ENCODE assay signal across 16 cellular contexts in the genomic region with DNA sequence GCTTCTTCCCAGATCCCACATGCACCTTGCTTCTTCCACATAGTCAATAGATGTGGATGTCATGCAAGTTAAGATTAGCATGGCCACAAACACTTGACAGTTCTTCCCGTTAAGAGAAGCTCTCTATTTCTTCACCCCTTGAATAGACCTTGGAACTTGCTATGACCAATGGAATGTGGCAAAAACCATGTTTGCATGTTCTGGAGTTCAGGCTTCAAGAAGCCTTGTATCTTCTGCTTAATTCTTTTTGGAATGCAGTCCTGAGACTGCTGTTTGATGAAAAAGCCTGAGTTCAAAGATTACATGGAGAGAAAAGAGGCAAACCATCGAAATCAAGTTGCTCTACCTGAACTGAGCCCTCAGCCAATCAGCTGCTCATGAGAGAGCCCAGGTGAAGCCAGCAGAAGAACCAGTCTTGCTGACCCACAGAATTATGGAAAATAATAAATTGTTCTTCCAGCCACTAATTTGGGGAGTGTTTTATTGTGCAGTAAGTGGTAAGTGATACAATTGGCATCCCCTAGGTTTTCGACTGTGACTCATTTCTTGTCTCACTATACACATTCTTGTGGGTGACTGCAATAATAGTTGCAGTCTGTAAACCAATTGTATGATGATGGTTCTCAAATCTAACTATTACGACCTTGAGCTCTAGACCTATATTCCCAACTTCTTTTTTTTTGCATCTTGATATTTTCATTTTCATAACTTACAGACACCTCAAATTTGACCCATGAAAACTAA. TPM values are rescaled to one million over a fixed set of nuclear protein-coding genes. Genes with fewer than 3 reads are reported as not detected.
DNase-seq lines count a peak whose midpoint lies in the region; ATAC-seq and TF ChIP-seq lines count a peak whose summit lies in the region.
"Had no signal": no experiment of that assay in that cellular context is flagged by ENCODE, and none has a peak within 500 bp of the region (broad histone marks: within the 10 kb centered on the region; RNA-seq: fewer than 3 reads in every experiment).

No MANE protein-coding gene starts in this region.

- H3K27me3 ChIP-seq in adipocyte (replicated peaks; ENCODE audit: control insufficient read depth, insufficient read depth, low read length) = no peaks in the 10 kb centered on the region
- H3K27me3 ChIP-seq: pancreas had no signal

- H3K4me1 Mint-ChIP-seq in CD14-positive monocyte = no peaks in the 10 kb centered on the region

- no peak overlapping the region for H3K4me3 Mint-ChIP-seq in CD14-positive monocyte
- H3K4me3 Mint-ChIP-seq: CD4-positive, alpha-beta T cell; stimulated activated naive CD8-positive, alpha-beta T cell treated with anti-CD3 and anti-CD28 coated beads, Interleukin-15, Interleukin-2, amounts not matched to agents 100 ng/mL and 50 ng/mL, for 24 hours; T-helper 1 cell treated with Interleukin-12 subunit alpha and Interleukin-12 subunit beta and Interleukin-4 antibody, amounts not matched to agents 30 μg/mL and 1 μg/mL, for 36 hours had no signal

- H3K27ac Mint-ChIP-seq in CD14-positive monocyte = no peak overlapping the region
- H3K27ac Mint-ChIP-seq: CD4-positive, alpha-beta T cell; stimulated activated naive CD8-positive, alpha-beta T cell treated with anti-CD3 and anti-CD28 coated beads, Interleukin-15, Interleukin-2, amounts not matched to agents 100 ng/mL and 50 ng/mL, for 24 hours; T-helper 1 cell treated with Interleukin-12 subunit alpha and Interleukin-12 subunit beta and Interleukin-4 antibody, amounts not matched to agents 30 μg/mL and 1 μg/mL, for 36 hours had no signal

- DNase-seq in HPDE6-E6E7 (ENCODE audit: extremely low spot score) (peak; percentile 16), adipocyte (ENCODE audit: low read depth) (peak; percentile 64), fibroblast of pulmonary artery (ENCODE audit: low read depth) (peak; percentile 74), GM20000 (ENCODE audit: low spot score) (no peak), CD14-positive monocyte (ENCODE audit: low spot score) (no peak), COLO829 (ENCODE audit: low spot score) (no peak)
- DNase-seq: activated CD8-positive, alpha-beta memory T cell treated with anti-CD3 and anti-CD28 coated beads, Interleukin-2, amount 50 U/mL, for 4 hours; activated naive CD4-positive, alpha-beta T cell; CD4-positive, alpha-beta T cell; NCI-H774; pancreas had no signal

- no peak overlapping the region for H3K9ac ChIP-seq in adipocyte (ENCODE audit: low read length)

- no peaks in the 10 kb centered on the region for H3K36me3 Mint-ChIP-seq in CD14-positive monocyte

- ATAC-seq in GM18870 (IDR thresholded peaks at IDR 0.05; ENCODE audit: unreplicated experiment) = no peak
- ATAC-seq: left lobe of liver, pancreas had no signal

- no peaks in the 10 kb centered on the region for H3K27me3 Mint-ChIP-seq in CD14-positive monocyte (ENCODE audit: low read depth in 3 of 3)
- H3K27me3 Mint-ChIP-seq: CD4-positive, alpha-beta T cell; stimulated activated naive CD8-positive, alpha-beta T cell treated with anti-CD3 and anti-CD28 coated beads, Interleukin-15, Interleukin-2, amounts not matched to agents 100 ng/mL and 50 ng/mL, for 24 hours had no signal

- TF ChIP-seq CTCF in fibroblast of pulmonary artery (IDR thresholded peaks at IDR 0.05; ENCODE audit: low read length, missing control alignments) = no peak
- TF ChIP-seq CTCF in GM20000 (IDR thresholded peaks at IDR 0.05; ENCODE audit: extremely low read depth, missing control alignments) = no peak
- TF ChIP-seq CTCF in CD14-positive monocyte (IDR thresholded peaks at IDR 0.05) = no peak

- H3K36me3 ChIP-seq in adipocyte (ENCODE audit: control insufficient read depth, insufficient read depth, low read length, severe bottlenecking) = no peaks in the 10 kb centered on the region
- H3K36me3 ChIP-seq: pancreas had no signal

- no peaks in the 10 kb centered on the region for H3K4me1 ChIP-seq in adipocyte (ENCODE audit: control insufficient read depth, insufficient read depth, low read length)

- H3K4me3 ChIP-seq in adipocyte (ENCODE audit: low read length) (no peak overlapping the region), fibroblast of pulmonary artery (replicated peaks; ENCODE audit: low read depth, low read length) (no peak overlapping the region)
- H3K4me3 ChIP-seq: pancreas, smooth muscle cell had no signal

- intact Hi-C loops in CD14-positive monocyte (cut with micrococcal nuclease) = no loop called here

- H3K9me3 ChIP-seq in adipocyte (ENCODE audit: control insufficient read depth, low read length) = no peaks in the 10 kb centered on the region
- H3K9me3 ChIP-seq: pancreas had no signal

- peaks cover 0 to 8% (median under 1%) of the 10 kb centered on the region in 7 donors for H3K9me3 Mint-ChIP-seq in CD14-positive monocyte
- H3K9me3 Mint-ChIP-seq: T-helper 1 cell treated with Interleukin-12 subunit alpha and Interleukin-12 subunit beta and Interleukin-4 antibody, amounts not matched to agents 30 μg/mL and 1 μg/mL, for 36 hours had no signal

RNA-seq across cellular contexts. Expression of gene RASSF9, which starts 12.6 kb away (rescaled TPM):
- not detected for polyA plus RNA-seq in CD14-positive monocyte

RNA-seq across cellular contexts. Expression of gene NTS, which starts 50.5 kb away (rescaled TPM):
- polyA plus RNA-seq in CD14-positive monocyte = not detected
- polyA plus RNA-seq: smooth muscle cell had no signal

Comparison
In these comparisons a context has a peak if more than half of its experiments do, and no peak if none do; other contexts are left out.
1. DNase-seq: peak in HPDE6-E6E7 (single experiment), adipocyte (single experiment) and fibroblast of pulmonary artery (single experiment); none in GM20000 (single experiment), CD14-positive monocyte (single experiment) and COLO829 (single experiment).